In the genomic region with DNA sequence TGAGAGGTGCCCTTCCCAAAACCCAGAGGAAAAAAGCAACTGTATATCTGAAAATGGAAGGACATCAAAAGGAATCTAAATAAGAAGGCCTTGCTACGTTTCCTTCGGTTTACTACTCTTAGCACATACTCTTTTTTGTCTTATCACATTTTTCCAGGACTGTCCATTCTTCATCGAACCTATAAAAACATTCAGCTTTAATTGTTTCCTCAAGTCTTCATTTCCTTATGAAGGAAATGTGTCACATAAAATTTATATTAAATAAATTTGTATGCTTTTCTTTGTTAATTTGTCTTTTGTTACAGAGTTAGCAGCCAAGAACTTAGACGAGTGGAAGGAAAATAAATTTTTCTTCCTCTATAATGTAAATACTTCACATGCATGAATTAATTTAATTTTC, we compare ENCODE assay signal across 24 cellular contexts.
DNase-seq lines count a peak whose midpoint lies in the region; ATAC-seq, FAIRE-seq and TF ChIP-seq lines count a peak whose summit lies in the region.
"Had no signal": no experiment of that assay in that cellular context is flagged by ENCODE, and none has a peak within 500 bp of the region (broad histone marks: within the 10 kb centered on the region; RNA-seq: fewer than 3 reads in every experiment).

No MANE protein-coding gene starts in this region.

- no peak for ATAC-seq in HG02588 (IDR thresholded peaks at IDR 0.05; ENCODE audit: unreplicated experiment)

- peaks cover 6% of the 10 kb centered on the region for H3K4me1 ChIP-seq in A673 (ENCODE audit: insufficient read depth, low read length, poor library complexity, severe bottlenecking)
- peaks cover 31% of the 10 kb centered on the region for H3K4me1 ChIP-seq in endothelial cell of umbilical vein (ENCODE audit: control insufficient read depth, extremely low read depth, insufficient read depth, low read length)

- peak overlapping the region; percentile 82 for H3K4me2 ChIP-seq in endothelial cell of umbilical vein (ENCODE audit: insufficient read depth, low read length)
- H3K4me2 ChIP-seq: BLaER1 treated with 17β-estradiol and CSF1 and Interleukin-3, amounts not matched to agents 10 nM and 100 nM had no signal

- no peaks in the 10 kb centered on the region for H3K27me3 ChIP-seq in A673 (replicated peaks; ENCODE audit: insufficient read depth, low read depth, low read length, poor library complexity)
- H3K27me3 ChIP-seq in endothelial cell of umbilical vein (ENCODE audit: control insufficient read depth in 2 of 2, insufficient read depth in 2 of 2, low read length in 2 of 2): no peaks in the 10 kb centered on the region
- H3K27me3 ChIP-seq: BE2C; BLaER1 treated with 17β-estradiol and CSF1 and Interleukin-3, amounts not matched to agents 10 nM and 100 nM had no signal

- FAIRE-seq in endothelial cell of umbilical vein (lab: Jason Lieb, UNC): peak; percentile 89
- FAIRE-seq: A204.1, D721Med, GM12891, GM18507, H54 had no signal

- no peaks in the 10 kb centered on the region for H3K9me1 ChIP-seq in endothelial cell of umbilical vein (replicated peaks; ENCODE audit: control insufficient read depth, extremely low read depth, insufficient read depth, low read length)

- POLR2A ChIA-PET in A673 (lab: Charles Lee; ENCODE audit: low non-redundant PET) (no interaction called here), endothelial cell of umbilical vein (lab: Charles Lee) (interaction anchor here (0.7 kb wide), 2 partner anchors 10 to 23 kb away, joined by 3 to 6 read pairs; no protein-coding TSS in a partner anchor)

- H3K4me3 ChIP-seq in A673 (ENCODE audit: low read depth, low read length, poor library complexity, severe bottlenecking) (no peak overlapping the region), SK-N-MC (no peak overlapping the region), endothelial cell of umbilical vein (replicated peaks in 1 of 3; ENCODE audit: insufficient read depth in 1 of 3, low read depth in 1 of 3, low read length in 3 of 3) (no peak overlapping the region)
- H3K4me3 ChIP-seq: BLaER1 treated with 17β-estradiol and CSF1 and Interleukin-3, amounts not matched to agents 10 nM and 100 nM had no signal

- H3K27ac ChIP-seq in A673 (ENCODE audit: low read depth, low read length, poor library complexity, severe bottlenecking): no peak overlapping the region
- H3K27ac ChIP-seq in SK-N-MC: peak overlapping the region; percentile 87
- H3K27ac ChIP-seq in endothelial cell of umbilical vein (ENCODE audit: insufficient read depth, low read depth, low read length): peak overlapping the region; percentile 56
- H3K27ac ChIP-seq: 22Rv1; BLaER1 treated with 17β-estradiol and CSF1 and Interleukin-3, amounts not matched to agents 10 nM and 100 nM had no signal

- dilution Hi-C loops in endothelial cell of umbilical vein (cut with MboI; ENCODE audit: extremely low pct_ligation_motif_present, low sequenced_read_pairs): no loop called here

- DNase-seq in A673 (ENCODE audit: low spot score) (peak; percentile 10), SK-N-MC (ENCODE audit: low read depth, low spot score) (no peak), endothelial cell of umbilical vein (ENCODE audit: low read depth, low spot score) (peak; percentile 90), NCI-H1436 (lab: John Stamatoyannopoulos, UW) (no peak)
- no peak for DNase-seq in NK-92 treated with Interleukin-12 subunit alpha and Interleukin-12 subunit beta, amount 100 ng/mL, for 24 hours (lab: John Stamatoyannopoulos, UW)
- DNase-seq: ACHN; AML-193; BE2C; CD4-positive, alpha-beta T cell; CD8-positive, alpha-beta memory T cell; DMS 273 treated with DMSO at 0.1 percent for 48 hours; DMS79; EL; GF-D8; GOT3; HCEC 1CT had no signal

- H3K9me3 ChIP-seq in A673 (ENCODE audit: low read depth, low read length, poor library complexity, severe bottlenecking) (no peaks in the 10 kb centered on the region), SK-N-MC (ENCODE audit: low read depth, low read length) (no peaks in the 10 kb centered on the region), endothelial cell of umbilical vein (replicated peaks; ENCODE audit: control insufficient read depth, insufficient read depth, low read length) (no peaks in the 10 kb centered on the region)
- H3K9me3 ChIP-seq: BE2C had no signal

- no peak overlapping the region for H3K9ac ChIP-seq in SK-N-MC (ENCODE audit: insufficient read length)
- H3K9ac ChIP-seq in endothelial cell of umbilical vein (replicated peaks; ENCODE audit: extremely low read depth, insufficient read depth, low read length): peak overlapping the region; percentile 26
- H3K9ac ChIP-seq: BLaER1 treated with 17β-estradiol and CSF1 and Interleukin-3, amounts not matched to agents 10 nM and 100 nM had no signal

- BruUV-seq in A673 (replicated peaks; lab: Mats Ljungman, UMichigan) (no TSS peak), endothelial cell of umbilical vein (replicated peaks; lab: Mats Ljungman, UMichigan) (no TSS peak)

- no peak for TF ChIP-seq CTCF in A673 (conservative IDR thresholded peaks at IDR 0.05; ENCODE audit: low read depth, low read length)
- no peak for TF ChIP-seq CTCF in endothelial cell of umbilical vein (IDR thresholded peaks at IDR 0.05; ENCODE audit: extremely low read depth in 1 of 2, insufficient read depth in 1 of 2, low read depth in 1 of 2, low read length in 2 of 2)

- no peak overlapping the region for H2AFZ ChIP-seq in endothelial cell of umbilical vein (ENCODE audit: low read depth, low read length)

- TF ChIP-seq POLR2A in endothelial cell of umbilical vein (IDR thresholded peaks at IDR 0.05; ENCODE audit: low read depth, low read length): no peak

- H4K20me1 ChIP-seq in endothelial cell of umbilical vein (replicated peaks; ENCODE audit: control insufficient read depth, extremely low read depth, insufficient read depth, low read length): no peaks in the 10 kb centered on the region

- CTCF ChIA-PET in A673 (lab: Charles Lee): no interaction called here
- CTCF ChIA-PET in endothelial cell of umbilical vein (lab: Charles Lee): interaction anchor here (0.9 to 2.2 kb wide), 10 partner anchors 9 to 461 kb away, joined by 3 to 11 read pairs (median 3); no protein-coding TSS in a partner anchor

- H3K36me3 ChIP-seq in A673 (ENCODE audit: insufficient read depth, low read length, poor library complexity, severe bottlenecking) (no peaks in the 10 kb centered on the region), SK-N-MC (ENCODE audit: insufficient read depth, low read length) (no peaks in the 10 kb centered on the region), endothelial cell of umbilical vein (ENCODE audit: control insufficient read depth in 2 of 2, extremely low read depth in 1 of 2, insufficient read depth in 2 of 2, low read length in 2 of 2) (no peaks in the 10 kb centered on the region)
- H3K36me3 ChIP-seq: BE2C had no signal

- intact Hi-C loops in A673 (cut with micrococcal nuclease; ENCODE audit: unreplicated experiment): loop anchor here (10.0 kb wide), 1 partner anchor 731 kb away; no protein-coding TSS in a partner anchor
- intact Hi-C loops in endothelial cell of umbilical vein (cut with micrococcal nuclease): loop anchor here (1.0 kb wide), 1 partner anchor 11 kb away; no protein-coding TSS in a partner anchor

- peaks cover 10% of the 10 kb centered on the region for H3K79me2 ChIP-seq in endothelial cell of umbilical vein (ENCODE audit: control insufficient read depth, insufficient read depth, low read length)

TF ChIP-seq in endothelial cell of umbilical vein, 7 proteins besides CTCF, POLR2A, EP300 and RAD21:
- TF ChIP-seq FOS (IDR thresholded peaks at IDR 0.05; ENCODE audit: borderline replicate concordance, insufficient read depth, low read length) (peak; percentile 20), EZH2 (IDR thresholded peaks at IDR 0.05; ENCODE audit: borderline replicate concordance, low read depth, low read length, severe bottlenecking) (no peak), JUN (IDR thresholded peaks at IDR 0.05; ENCODE audit: borderline replicate concordance, insufficient read depth, insufficient read length, low read depth) (peak; percentile 55), POLR2AphosphoS5 (IDR thresholded peaks at IDR 0.05; ENCODE audit: insufficient read depth, low read depth, low read length) (no peak), GATA2 (IDR thresholded peaks at IDR 0.05; ENCODE audit: insufficient read depth, insufficient read length, low read depth, low read length) (peak; percentile 50), MYC (IDR thresholded peaks at IDR 0.05; ENCODE audit: low read depth, low read length) (no peak)
- TF ChIP-seq, protein P1, sequence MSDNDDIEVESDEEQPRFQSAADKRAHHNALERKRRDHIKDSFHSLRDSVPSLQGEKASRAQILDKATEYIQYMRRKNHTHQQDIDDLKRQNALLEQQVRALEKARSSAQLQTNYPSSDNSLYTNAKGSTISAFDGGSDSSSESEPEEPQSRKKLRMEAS (IDR thresholded peaks at IDR 0.05; ENCODE audit: insufficient read depth, insufficient read length): no peak
TF ChIP-seq in endothelial cell of umbilical vein: peak in this region for 3.

Comparison
In these comparisons a context has a peak if more than half of its experiments do, and no peak if none do; other contexts are left out.
1. DNase-seq: peak in A673 (single experiment) and endothelial cell of umbilical vein (single experiment); none in SK-N-MC (single experiment), NCI-H1436 (single experiment) and NK-92 treated with Interleukin-12 subunit alpha and Interleukin-12 subunit beta, amount 100 ng/mL, for 24 hours (single experiment).